In genomic region chr12:52906049-52906645, GRCh38 we compare ENCODE assay signal across 1 cellular context.
TF ChIP-seq lines count a peak whose summit lies in the region.

No MANE protein-coding gene starts in this region.

TF ChIP-seq in IMR-90, 13 proteins besides CTCF, POLR2A, EP300 and RAD21 (continued from another document):
- no peak for TF ChIP-seq RFX5 (IDR thresholded peaks at IDR 0.05; ENCODE audit: low read depth, low read length)
- no peak for TF ChIP-seq MAZ (IDR thresholded peaks at IDR 0.05; ENCODE audit: borderline replicate concordance, low read depth, low read length)
- TF ChIP-seq NFE2L2 (IDR thresholded peaks at IDR 0.05; ENCODE audit: low read depth, low read length) = no peak
- TF ChIP-seq CEBPB (IDR thresholded peaks at IDR 0.05; ENCODE audit: low read depth, low read length) = no peak
